ENCODE assay signal across 22 cellular contexts in the genomic region with DNA sequence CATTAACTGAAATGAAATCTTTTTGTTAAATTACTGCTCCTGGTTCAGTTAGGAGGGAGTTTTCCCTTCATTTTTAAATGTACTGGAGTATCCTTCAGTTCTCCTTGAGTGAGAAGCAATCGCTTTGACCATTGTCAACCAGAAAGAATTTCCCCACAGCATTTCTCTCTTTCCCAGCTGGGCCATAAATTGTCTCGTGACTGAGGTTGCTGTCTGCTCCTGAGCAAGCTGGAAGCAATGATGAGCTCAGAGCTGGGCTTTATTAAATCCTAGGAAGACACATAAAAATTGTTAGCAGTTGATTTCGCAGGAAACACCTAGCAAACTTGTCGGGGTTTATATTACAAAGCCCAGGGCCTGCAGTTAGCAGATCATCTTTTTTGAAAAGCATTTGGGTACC.
"Had no signal": no experiment of that assay in that cellular context is flagged by ENCODE, and none has a peak within 500 bp of the region (broad histone marks: within the 10 kb centered on the region; RNA-seq: fewer than 3 reads in every experiment).

No MANE protein-coding gene starts in this region.

- H3K36me3 ChIP-seq: cardiac muscle cell, right lobe of liver, suprapubic skin, transverse colon had no signal

- H3K4me3 ChIP-seq: cardiac muscle cell, right lobe of liver, suprapubic skin, transverse colon had no signal

- H3K27ac ChIP-seq: cardiac muscle cell, right lobe of liver, suprapubic skin, transverse colon had no signal

- H3K36me3 Mint-ChIP-seq: immature natural killer cell; stimulated activated effector memory CD8-positive, alpha-beta T cell treated with anti-CD3 and anti-CD28 coated beads, Interleukin-12 subunit alpha, Interleukin-12 subunit beta, amount 100 ng/mL, for 72 hours had no signal

- ATAC-seq: left ventricle myocardium superior; right lobe of liver; stimulated activated effector memory CD8-positive, alpha-beta T cell treated with anti-CD3 and anti-CD28 coated beads, Interleukin-12 subunit alpha, Interleukin-12 subunit beta, amount 100 ng/mL, for 72 hours; stimulated activated naive CD8-positive, alpha-beta T cell treated with anti-CD3 and anti-CD28 coated beads, Interleukin-15, amount 100 ng/mL, for 72 hours had no signal

- H3K27me3 ChIP-seq: cardiac muscle cell, right lobe of liver, suprapubic skin, transverse colon had no signal

- H3K27ac Mint-ChIP-seq: activated naive CD4-positive, alpha-beta T cell treated with anti-CD3 and anti-CD28 coated beads, Interleukin-2, amount 10 ng/mL, durations not matched to agents 7 days and 5 days; dendritic cell treated with granulocyte-macrophage colony-stimulating factor and Interleukin-4, amounts not matched to agents 40 ng/mL and 50 ng/mL, for 4 days; immature natural killer cell; stimulated activated effector memory CD8-positive, alpha-beta T cell treated with anti-CD3 and anti-CD28 coated beads, Interleukin-12 subunit alpha, Interleukin-12 subunit beta, amount 100 ng/mL, for 72 hours; stimulated activated naive CD8-positive, alpha-beta T cell treated with anti-CD3 and anti-CD28 coated beads, Interleukin-15, amount 100 ng/mL, for 72 hours had no signal

- H3K4me3 Mint-ChIP-seq: activated naive CD4-positive, alpha-beta T cell treated with anti-CD3 and anti-CD28 coated beads, Interleukin-2, amount 10 ng/mL, durations not matched to agents 7 days and 5 days; dendritic cell treated with granulocyte-macrophage colony-stimulating factor and Interleukin-4, amounts not matched to agents 40 ng/mL and 50 ng/mL, for 4 days; immature natural killer cell; nephron; stimulated activated effector memory CD8-positive, alpha-beta T cell treated with anti-CD3 and anti-CD28 coated beads, Interleukin-12 subunit alpha, Interleukin-12 subunit beta, amount 100 ng/mL, for 72 hours; stimulated activated naive CD8-positive, alpha-beta T cell treated with anti-CD3 and anti-CD28 coated beads, Interleukin-15, amount 100 ng/mL, for 72 hours had no signal

- DNase-seq: activated CD8-positive, alpha-beta memory T cell treated with anti-CD3 and anti-CD28 coated beads, Interleukin-2, amount 50 U/mL, for 48 hours; activated effector memory CD4-positive, alpha-beta T cell treated with Interleukin-2 at 50 U/mL for 16 hours; activated naive CD4-positive, alpha-beta T cell treated with anti-CD3 and anti-CD28 coated beads, Interleukin-2, amount 10 ng/mL, durations not matched to agents 7 days and 5 days; activated T-cell treated with anti-CD3 and anti-CD28 coated beads, Interleukin-2, amount 50 U/mL, for 48 hours; effector CD4-positive, alpha-beta T cell; erythroblast; foreskin melanocyte; immature natural killer cell; left ventricle myocardium superior; mammary epithelial cell; nucleus accumbens; right lobe of liver; small intestine; stimulated activated CD4-positive, alpha-beta T cell treated with anti-CD3 and anti-CD28 coated beads, Interleukin-2, amount 100 ng/mL, for 24 hours; stimulated activated naive CD8-positive, alpha-beta T cell treated with anti-CD3 and anti-CD28 coated beads, Interleukin-15, amount 100 ng/mL, for 72 hours; T-helper 1 cell; transverse colon had no signal

- H3K27me3 Mint-ChIP-seq: dendritic cell treated with granulocyte-macrophage colony-stimulating factor and Interleukin-4, amounts not matched to agents 40 ng/mL and 50 ng/mL, for 4 days had no signal

- H3K4me1 ChIP-seq: suprapubic skin had no signal

- H3K9me3 Mint-ChIP-seq: dendritic cell treated with granulocyte-macrophage colony-stimulating factor and Interleukin-4, amounts not matched to agents 40 ng/mL and 50 ng/mL, for 4 days; immature natural killer cell; nephron; stimulated activated effector memory CD8-positive, alpha-beta T cell treated with anti-CD3 and anti-CD28 coated beads, Interleukin-12 subunit alpha, Interleukin-12 subunit beta, amount 100 ng/mL, for 72 hours; stimulated activated naive CD8-positive, alpha-beta T cell treated with anti-CD3 and anti-CD28 coated beads, Interleukin-15, amount 100 ng/mL, for 72 hours had no signal

- H3K9me3 ChIP-seq: right lobe of liver, suprapubic skin, transverse colon had no signal
